8 cellular contexts compared by ENCODE assay signal in genomic region chr21:46184625-46185555, GRCh38. TPM values are rescaled to one million over a fixed set of nuclear protein-coding genes. Genes with fewer than 3 reads are reported as not detected.
DNase-seq lines count a peak whose midpoint lies in the region; ATAC-seq and TF ChIP-seq lines count a peak whose summit lies in the region.

No MANE protein-coding gene starts in this region.

- no peaks in the 10 kb centered on the region for H3K36me3 ChIP-seq in CD8-positive, alpha-beta T cell (ENCODE audit: insufficient read depth, low read length)

- H3K4me1 ChIP-seq in CD8-positive, alpha-beta T cell (ENCODE audit: insufficient read depth, low read length) = peaks cover 9% of the 10 kb centered on the region

- H3K27me3 ChIP-seq in CD8-positive, alpha-beta T cell (ENCODE audit: insufficient read depth, low read length) = no peaks in the 10 kb centered on the region

- peaks cover 15% of the 10 kb centered on the region for H3K4me1 Mint-ChIP-seq in CD8-positive, alpha-beta T cell (ENCODE audit: low read depth)
- H3K4me1 Mint-ChIP-seq in activated CD4-positive, alpha-beta T cell treated with anti-CD3 and anti-CD28 coated beads, Interleukin-2, amount 10 ng/mL, durations not matched to agents 24 days and 14 days = peaks cover 7% of the 10 kb centered on the region

- H3K27ac Mint-ChIP-seq in CD8-positive, alpha-beta T cell = peak overlapping the region; percentile 91
- H3K27ac Mint-ChIP-seq in activated CD4-positive, alpha-beta T cell treated with anti-CD3 and anti-CD28 coated beads, Interleukin-2, amount 10 ng/mL, durations not matched to agents 24 days and 14 days = peak overlapping the region; percentile 89

- peak overlapping the region; percentile 64 for H3K4me3 ChIP-seq in CD8-positive, alpha-beta T cell (ENCODE audit: low read depth, low read length)
- H3K4me3 ChIP-seq in coronary artery = peak overlapping the region; percentile 73

- no peak for TF ChIP-seq CTCF in CD8-positive, alpha-beta T cell (IDR thresholded peaks at IDR 0.05)
- no peak for TF ChIP-seq CTCF in coronary artery (IDR thresholded peaks at IDR 0.05)

- intact Hi-C loops in CD8-positive, alpha-beta T cell (cut with DNase I, micrococcal nuclease) = loop anchor here (1.0 to 2.0 kb wide), 5 partner anchors 14 to 139 kb away; partner anchors contain the start of genes LSS (in 1 of the 2), PCNT (in 1 of the 2) and YBEY (in 1 of the 2)
- intact Hi-C loops in activated CD4-positive, alpha-beta T cell treated with anti-CD3 and anti-CD28 coated beads, Interleukin-2, amount 10 ng/mL, durations not matched to agents 24 days and 14 days (cut with micrococcal nuclease) = loop anchor here (1.0 to 5.0 kb wide), 2 partner anchors 42 to 1848 kb away; partner anchors contain the start of gene CFAP410
- intact Hi-C loops in left colon (cut with DNase I, micrococcal nuclease) = no loop called here

- no peaks in the 10 kb centered on the region for H3K27me3 Mint-ChIP-seq in CD8-positive, alpha-beta T cell (ENCODE audit: low read depth)
- no peaks in the 10 kb centered on the region for H3K27me3 Mint-ChIP-seq in activated CD4-positive, alpha-beta T cell treated with anti-CD3 and anti-CD28 coated beads, Interleukin-2, amount 10 ng/mL, durations not matched to agents 24 days and 14 days

- H3K27ac ChIP-seq in CD8-positive, alpha-beta T cell (ENCODE audit: low read depth, low read length) = peak overlapping the region; percentile 67
- peak overlapping the region; percentile 70 to 83 for H3K27ac ChIP-seq in coronary artery

- H3K9me3 ChIP-seq in CD8-positive, alpha-beta T cell (ENCODE audit: low read length) = no peaks in the 10 kb centered on the region

- ATAC-seq in CD8-positive, alpha-beta T cell = peak; percentile 86
- peak; percentile 38 for ATAC-seq in HG02610 (IDR thresholded peaks at IDR 0.05; ENCODE audit: unreplicated experiment)
- peak; percentile 82 for ATAC-seq in left colon
- no peak for ATAC-seq in HG02970 (IDR thresholded peaks at IDR 0.05; ENCODE audit: low FRiP score, unreplicated experiment)

- H3K9me3 Mint-ChIP-seq in CD8-positive, alpha-beta T cell = no peaks in the 10 kb centered on the region
- H3K9me3 Mint-ChIP-seq in activated CD4-positive, alpha-beta T cell treated with anti-CD3 and anti-CD28 coated beads, Interleukin-2, amount 10 ng/mL, durations not matched to agents 24 days and 14 days = no peaks in the 10 kb centered on the region

- DNase-seq in CD8-positive, alpha-beta T cell = peak; percentile 39 to 94 (median 74)
- DNase-seq in NCI-H510A (lab: John Stamatoyannopoulos, UW) (peak; percentile 55), coronary artery (ENCODE audit: low spot score) (peak; percentile 85), left colon (peak; percentile 86 to 90)
- peak; percentile 94 for DNase-seq in activated CD4-positive, alpha-beta T cell treated with anti-CD3 and anti-CD28 coated beads, Interleukin-2, amount 10 ng/mL, durations not matched to agents 24 days and 14 days
- peak; percentile 40 to 63 for DNase-seq in stimulated activated CD4-positive, alpha-beta T cell treated with anti-CD3 and anti-CD28 coated beads, Interleukin-15, amount 100 ng/mL, for 48 hours (ENCODE audit: low read depth in 2 of 2)

- peak overlapping the region; percentile 86 for H3K4me3 Mint-ChIP-seq in CD8-positive, alpha-beta T cell
- H3K4me3 Mint-ChIP-seq in activated CD4-positive, alpha-beta T cell treated with anti-CD3 and anti-CD28 coated beads, Interleukin-2, amount 10 ng/mL, durations not matched to agents 24 days and 14 days = peak overlapping the region; percentile 91

- CTCF ChIA-PET in CD8-positive, alpha-beta T cell (lab: Charles Lee) = no interaction called here

- POLR2A ChIA-PET in CD8-positive, alpha-beta T cell (lab: Charles Lee) = no interaction called here

- H3K36me3 Mint-ChIP-seq in CD8-positive, alpha-beta T cell = peaks cover 6% of the 10 kb centered on the region
- no peaks in the 10 kb centered on the region for H3K36me3 Mint-ChIP-seq in activated CD4-positive, alpha-beta T cell treated with anti-CD3 and anti-CD28 coated beads, Interleukin-2, amount 10 ng/mL, durations not matched to agents 24 days and 14 days (ENCODE audit: low read depth)

RNA-seq across cellular contexts. Expression of gene SPATC1L, which starts 0.6 kb away (rescaled TPM):
- total RNA-seq in CD8-positive, alpha-beta T cell = 1 to 10 TPM; 6.5 to 6.7 TPM
- 10.8 and 12.0 TPM in 2 replicates for total RNA-seq in activated CD4-positive, alpha-beta T cell treated with anti-CD3 and anti-CD28 coated beads, Interleukin-2, amount 10 ng/mL, durations not matched to agents 24 days and 14 days
- 1 to 10 TPM; 5.9 to 8.0 TPM for total RNA-seq in left colon

RNA-seq across cellular contexts. Expression of gene FTCD, which starts 29.5 kb away (rescaled TPM):
- 1 to 10 TPM in 1 of 2 experiments, under 1 TPM in 1; 0.72 to 1.3 TPM for total RNA-seq in CD8-positive, alpha-beta T cell
- total RNA-seq in activated CD4-positive, alpha-beta T cell treated with anti-CD3 and anti-CD28 coated beads, Interleukin-2, amount 10 ng/mL, durations not matched to agents 24 days and 14 days = 0.30 and 0.43 TPM in 2 replicates
- total RNA-seq in left colon = under 1 TPM; 0.22 to 0.52 TPM

RNA-seq across cellular contexts. Expression of gene LSS, which starts 43.7 kb away (rescaled TPM):
- total RNA-seq in CD8-positive, alpha-beta T cell = 10 to 100 TPM; 22.5 to 22.6 TPM
- 19.7 and 23.1 TPM in 2 replicates for total RNA-seq in activated CD4-positive, alpha-beta T cell treated with anti-CD3 and anti-CD28 coated beads, Interleukin-2, amount 10 ng/mL, durations not matched to agents 24 days and 14 days
- total RNA-seq in left colon = 100 to 1,000 TPM in 1 of 2 donors, 10 to 100 TPM in 1; 65.6 to 140 TPM

Comparison
In these comparisons a context has a peak if more than half of its experiments do, and no peak if none do; other contexts are left out.
1. intact Hi-C loops: an anchor here in CD8-positive, alpha-beta T cell (1.0 to 2.0 kb wide) and activated CD4-positive, alpha-beta T cell treated with anti-CD3 and anti-CD28 coated beads, Interleukin-2, amount 10 ng/mL, durations not matched to agents 24 days and 14 days (1.0 to 5.0 kb wide); none called in left colon.